Comparison of ENCODE assay signal across 8 cellular contexts in genomic region chr1:3858231-3858981, GRCh38. TPM values are rescaled to one million over a fixed set of nuclear protein-coding genes. Genes with fewer than 3 reads are reported as not detected.
DNase-seq lines count a peak whose midpoint lies in the region; ATAC-seq and TF ChIP-seq lines count a peak whose summit lies in the region.

No MANE protein-coding gene starts in this region.

- DNase-seq in COR-L47 (lab: John Stamatoyannopoulos, UW): peak; percentile 54
- DNase-seq in activated CD4-positive, alpha-beta memory T cell treated with anti-CD3 and anti-CD28 coated beads, Interleukin-2, amount 10 ng/mL, durations not matched to agents 7 days and 5 days: peak; percentile 21
- peak; percentile 28 for DNase-seq in glomerular visceral epithelial cell (ENCODE audit: extremely low spot score)
- peak; percentile 39 to 95 (median 64) for DNase-seq in posterior cingulate gyrus
- DNase-seq in GM10248 (ENCODE audit: extremely low spot score): no peak
- DNase-seq in NK-92 (lab: John Stamatoyannopoulos, UW; ENCODE audit: unreplicated experiment): no peak

- peaks cover 12% of the 10 kb centered on the region; the same call in 1 of the 2 replicates for H3K27me3 ChIP-seq in HUES64 (ENCODE audit: insufficient read depth, low read length)

- intact Hi-C loops in posterior cingulate gyrus (cut with DNase I): no loop called here

- H3K4me1 Mint-ChIP-seq in activated CD4-positive, alpha-beta memory T cell treated with anti-CD3 and anti-CD28 coated beads, Interleukin-2, amount 10 ng/mL, durations not matched to agents 7 days and 5 days: peaks cover 33% of the 10 kb centered on the region

- no peaks in the 10 kb centered on the region for H3K4me1 ChIP-seq in HUES64 (ENCODE audit: insufficient read depth, low read length)

- peaks cover 5% of the 10 kb centered on the region for H3K36me3 Mint-ChIP-seq in activated CD4-positive, alpha-beta memory T cell treated with anti-CD3 and anti-CD28 coated beads, Interleukin-2, amount 10 ng/mL, durations not matched to agents 7 days and 5 days (ENCODE audit: low read depth)

- CTCF ChIA-PET in activated CD4-positive, alpha-beta memory T cell treated with anti-CD3 and anti-CD28 coated beads, Interleukin-2, amount 10 ng/mL, durations not matched to agents 7 days and 5 days (lab: Charles Lee): interaction anchor here (1.2 to 2.2 kb wide), 6 partner anchors 19 to 88 kb away, joined by 3 to 17 read pairs (median 7); partner anchors contain the start of genes C1orf174 and LRRC47
- CTCF ChIA-PET in GM10248 (lab: Yijun Ruan, JAX): interaction anchor here (1.0 to 2.5 kb wide), 4 partner anchors 31 to 45 kb away, joined by 3 to 13 read pairs (median 4); partner anchors contain the start of gene C1orf174

- H3K4me3 Mint-ChIP-seq in activated CD4-positive, alpha-beta memory T cell treated with anti-CD3 and anti-CD28 coated beads, Interleukin-2, amount 10 ng/mL, durations not matched to agents 7 days and 5 days: peak overlapping the region; percentile 83

- no peak overlapping the region for H3K27ac Mint-ChIP-seq in activated CD4-positive, alpha-beta memory T cell treated with anti-CD3 and anti-CD28 coated beads, Interleukin-2, amount 10 ng/mL, durations not matched to agents 7 days and 5 days

- H3K4me3 ChIP-seq in HUES64 (ENCODE audit: low read length): peak overlapping the region; percentile 81

- ATAC-seq in HG02970 (IDR thresholded peaks at IDR 0.05; ENCODE audit: low FRiP score, unreplicated experiment): no peak

- H3K9ac ChIP-seq in HUES64 (ENCODE audit: low read depth, low read length): no peak overlapping the region

- no peaks in the 10 kb centered on the region for H3K36me3 ChIP-seq in HUES64 (ENCODE audit: insufficient read depth, low read length)

- H3K27ac ChIP-seq in HUES64 (ENCODE audit: low read depth, low read length): no peak overlapping the region

- TF ChIP-seq CTCF in GM10248 (IDR thresholded peaks at IDR 0.05; ENCODE audit: control extremely low read depth, extremely low read depth, low read depth, missing control alignments): no peak

- POLR2A ChIA-PET in activated CD4-positive, alpha-beta memory T cell treated with anti-CD3 and anti-CD28 coated beads, Interleukin-2, amount 10 ng/mL, durations not matched to agents 7 days and 5 days (lab: Charles Lee): interaction anchor here (0.6 to 2.5 kb wide), 7 partner anchors 25 to 62 kb away, joined by 3 to 21 read pairs (median 3); partner anchors contain the start of genes C1orf174 and LRRC47
- POLR2A ChIA-PET in GM10248 (lab: Yijun Ruan, JAX): no interaction called here

- no peaks in the 10 kb centered on the region for H3K9me3 ChIP-seq in HUES64 (ENCODE audit: insufficient read depth, low read depth, low read length)

- WGBS in HUES64: 52% methylated on average over 34 of the region's 34 CpGs

- H3K9me3 Mint-ChIP-seq in activated CD4-positive, alpha-beta memory T cell treated with anti-CD3 and anti-CD28 coated beads, Interleukin-2, amount 10 ng/mL, durations not matched to agents 7 days and 5 days: no peaks in the 10 kb centered on the region

- no peaks in the 10 kb centered on the region for H3K27me3 Mint-ChIP-seq in activated CD4-positive, alpha-beta memory T cell treated with anti-CD3 and anti-CD28 coated beads, Interleukin-2, amount 10 ng/mL, durations not matched to agents 7 days and 5 days

RNA-seq across cellular contexts. Expression of gene DFFB, which starts 1.1 kb away (rescaled TPM):
- polyA plus RNA-seq in HUES64 (2013, experiment 1 of 2): 4.5 TPM
- polyA plus RNA-seq in HUES64 (2013, experiment 2 of 2): 5.8 TPM
- 1 to 10 TPM; 9.0 to 9.5 TPM for total RNA-seq in activated CD4-positive, alpha-beta memory T cell treated with anti-CD3 and anti-CD28 coated beads, Interleukin-2, amount 10 ng/mL, durations not matched to agents 7 days and 5 days

RNA-seq across cellular contexts. Expression of gene CEP104, which starts 1.4 kb away (rescaled TPM):
- polyA plus RNA-seq in HUES64 (2013, experiment 1 of 2): 15.1 TPM
- polyA plus RNA-seq in HUES64 (2013, experiment 2 of 2): 14.8 TPM
- total RNA-seq in activated CD4-positive, alpha-beta memory T cell treated with anti-CD3 and anti-CD28 coated beads, Interleukin-2, amount 10 ng/mL, durations not matched to agents 7 days and 5 days: 10 to 100 TPM; 43.0 to 46.0 TPM

RNA-seq across cellular contexts. Expression of gene C1orf174, which starts 41.7 kb away (rescaled TPM):
- polyA plus RNA-seq in HUES64 (2013, experiment 1 of 2): 32.0 TPM
- polyA plus RNA-seq in HUES64 (2013, experiment 2 of 2): 34.2 TPM
- 10 to 100 TPM; 24.1 to 25.5 TPM for total RNA-seq in activated CD4-positive, alpha-beta memory T cell treated with anti-CD3 and anti-CD28 coated beads, Interleukin-2, amount 10 ng/mL, durations not matched to agents 7 days and 5 days

Comparison
In these comparisons a context has a peak if more than half of its experiments do, and no peak if none do; other contexts are left out.
1. DNase-seq: peak in COR-L47 (single experiment), activated CD4-positive, alpha-beta memory T cell treated with anti-CD3 and anti-CD28 coated beads, Interleukin-2, amount 10 ng/mL, durations not matched to agents 7 days and 5 days (single experiment), glomerular visceral epithelial cell (single experiment) and posterior cingulate gyrus (10 of 10); none in GM10248 (single experiment) and NK-92 (single experiment).